8 cellular contexts compared by ENCODE assay signal in the genomic region with DNA sequence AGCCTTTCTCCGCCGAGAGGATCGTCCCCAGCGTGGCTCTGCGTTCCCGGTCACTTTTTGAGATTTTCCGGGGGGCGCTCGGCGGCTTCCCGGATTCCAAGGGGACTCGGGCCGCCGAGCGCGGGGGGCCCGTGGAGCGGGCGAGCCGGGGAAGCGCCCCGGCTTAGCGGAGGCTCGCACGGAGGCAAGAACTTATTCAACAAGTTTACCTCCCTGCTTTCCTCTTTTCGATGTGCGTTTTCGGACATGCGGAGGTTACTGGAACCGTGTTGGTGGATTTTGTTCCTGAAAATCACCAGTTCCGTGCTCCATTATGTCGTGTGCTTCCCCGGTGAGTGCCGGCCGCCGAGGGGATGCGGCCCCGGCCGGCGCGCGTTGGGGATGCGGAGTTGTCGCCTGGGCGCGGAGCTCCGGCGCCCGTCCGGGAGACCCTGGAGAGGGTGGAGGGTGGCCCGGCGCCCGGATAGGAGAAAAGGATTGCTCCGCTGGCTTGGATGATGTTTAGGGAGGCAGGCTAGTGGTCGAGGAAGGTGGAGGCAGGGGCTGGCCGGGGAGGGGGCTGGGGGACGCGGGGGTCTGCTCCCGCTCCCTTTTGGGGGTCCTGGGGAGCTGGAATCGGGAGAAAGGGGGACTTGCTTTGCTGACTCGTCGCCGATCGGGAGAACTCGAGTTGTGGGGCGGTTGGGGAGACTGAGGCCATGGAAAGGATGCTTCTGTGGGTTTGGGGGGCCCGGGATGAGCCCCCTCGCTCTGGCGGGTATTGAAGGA. TPM values are rescaled to one million over a fixed set of nuclear protein-coding genes. Genes with fewer than 3 reads are reported as not detected.
DNase-seq lines count a peak whose midpoint lies in the region; TF ChIP-seq lines count a peak whose summit lies in the region.

No MANE protein-coding gene starts in this region.

- peak overlapping the region; percentile 86 for H3K4me3 Mint-ChIP-seq in Caco-2 (ENCODE audit: unreplicated experiment)
- H3K4me3 Mint-ChIP-seq in IgD-negative memory B cell, result peak overlapping the region; percentile 70 to 88 (median 80)

- H3K27ac ChIP-seq in caudate nucleus (ENCODE audit: low read depth, low read length), result peak overlapping the region; percentile 86
- H3K27ac ChIP-seq in uterus, result peak overlapping the region; percentile 95 to 98

- H3K36me3 ChIP-seq in Caco-2 (ENCODE audit: control insufficient read depth, insufficient read depth, low read length) (no peaks in the 10 kb centered on the region), uterus (no peaks in the 10 kb centered on the region)

- H3K4me3 ChIP-seq in Caco-2 (ENCODE audit: low read depth, low read length), result peak overlapping the region; percentile 87
- peak overlapping the region; percentile 77 to 86 for H3K4me3 ChIP-seq in uterus

- H3K27me3 ChIP-seq in Caco-2 (replicated peaks; ENCODE audit: control insufficient read depth, insufficient read depth, low read length) (no peaks in the 10 kb centered on the region), uterus (no peaks in the 10 kb centered on the region)

- H3K4me1 ChIP-seq in Caco-2 (peaks cover 8% of the 10 kb centered on the region), uterus (no peaks in the 10 kb centered on the region)

- H3K27me3 Mint-ChIP-seq in Caco-2 (ENCODE audit: insufficient read depth, unreplicated experiment), result no peaks in the 10 kb centered on the region
- H3K27me3 Mint-ChIP-seq in IgD-negative memory B cell, result peaks cover 51% of the 10 kb centered on the region

- H3K9me3 Mint-ChIP-seq in Caco-2 (ENCODE audit: unreplicated experiment) (no peaks in the 10 kb centered on the region), IgD-negative memory B cell (no peaks in the 10 kb centered on the region)

- BruUV-seq in Caco-2 (replicated peaks; lab: Mats Ljungman, UMichigan), result no TSS peak

- TF ChIP-seq CTCF in Caco-2 (IDR thresholded peaks at IDR 0.05; ENCODE audit: insufficient read depth in 1 of 2, low read depth in 1 of 2, low read length in 1 of 2, severe bottlenecking in 1 of 2, unreplicated experiment in 1 of 2) (no peak), uterus (IDR thresholded peaks at IDR 0.05) (no peak)

- TF ChIP-seq POLR2A in uterus (IDR thresholded peaks at IDR 0.05), result no peak

- CTCF ChIA-PET in Caco-2 (lab: Charles Lee), result interaction anchor here (0.6 to 1.9 kb wide), 2 partner anchors 32 to 119 kb away, joined by 6 to 8 read pairs; no protein-coding TSS in a partner anchor

- H3K4me1 Mint-ChIP-seq in Caco-2 (ENCODE audit: low read depth, unreplicated experiment) (peaks cover 6% of the 10 kb centered on the region), IgD-negative memory B cell (peaks cover 9 to 15% (median 11%) of the 10 kb centered on the region in 3 donors)

- no peaks in the 10 kb centered on the region for H3K9me3 ChIP-seq in Caco-2
- H3K9me3 ChIP-seq in uterus, result peaks cover 0 to 4% of the 10 kb centered on the region in 2 donors

- POLR2A ChIA-PET in Caco-2 (lab: Charles Lee), result interaction anchor here (0.6 to 1.4 kb wide), 6 partner anchors 16 to 1741 kb away, joined by 3 to 11 read pairs (median 6); no protein-coding TSS in a partner anchor

- peaks cover 19% of the 10 kb centered on the region for H3K36me3 Mint-ChIP-seq in Caco-2 (ENCODE audit: insufficient read depth, unreplicated experiment)
- no peaks in the 10 kb centered on the region for H3K36me3 Mint-ChIP-seq in IgD-negative memory B cell

- intact Hi-C loops in Caco-2 (cut with micrococcal nuclease; ENCODE audit: unreplicated experiment) (loop anchor here (5.0 kb wide), 2 partner anchors 165 to 215 kb away; no protein-coding TSS in a partner anchor), uterus (cut with DNase I; ENCODE audit: low total_unique reads) (loop anchor here (5.0 kb wide), 1 partner anchor 625 kb away; no protein-coding TSS in a partner anchor)

- H3K27ac Mint-ChIP-seq in Caco-2 (ENCODE audit: unreplicated experiment) (peak overlapping the region; percentile 61), IgD-negative memory B cell (no peak overlapping the region)

- DNase-seq in Caco-2, result peak in 1 of 2 experiments; percentile 19
- DNase-seq in caudate nucleus (lab: John Stamatoyannopoulos, UW), result peak in 16 of 61 donors; percentile 8 to 62 (median 40)
- peak; percentile 43 to 46 for DNase-seq in lung microvascular endothelial cell (ENCODE audit: low read depth in 2 of 2)
- no peak for DNase-seq in uterus
- DNase-seq in Ammon's horn (ENCODE audit: low spot score), result no peak
- DNase-seq in HuH-7.5 (ENCODE audit: low spot score), result no peak
- DNase-seq in HUDEP-2 (lab: John Stamatoyannopoulos, UW; ENCODE audit: unreplicated experiment in 76 of 76), result no peak

RNA-seq across cellular contexts. Expression of a gene that starts 0.9 kb away (rescaled TPM):
- total RNA-seq in Caco-2 (2022), result 46.4 and 46.5 TPM in 2 replicates
- 1.9 TPM for polyA plus RNA-seq in IgD-negative memory B cell
- 5.8 and 16.8 TPM in 2 replicates for total RNA-seq in lung microvascular endothelial cell
- 100 to 1,000 TPM in 1 of 4 donors, 10 to 100 TPM in 3; 43.5 to 136 (median 62.6) TPM for total RNA-seq in uterus

Comparison
In these comparisons a context has a peak if more than half of its experiments do, and no peak if none do; other contexts are left out.
1. DNase-seq: peak in lung microvascular endothelial cell (2 of 2); none in uterus (0 of 2), Ammon's horn (single experiment), HuH-7.5 (single experiment) and HUDEP-2 (0 of 76).